ENCODE assay signal across 8 cellular contexts in the genomic region with DNA sequence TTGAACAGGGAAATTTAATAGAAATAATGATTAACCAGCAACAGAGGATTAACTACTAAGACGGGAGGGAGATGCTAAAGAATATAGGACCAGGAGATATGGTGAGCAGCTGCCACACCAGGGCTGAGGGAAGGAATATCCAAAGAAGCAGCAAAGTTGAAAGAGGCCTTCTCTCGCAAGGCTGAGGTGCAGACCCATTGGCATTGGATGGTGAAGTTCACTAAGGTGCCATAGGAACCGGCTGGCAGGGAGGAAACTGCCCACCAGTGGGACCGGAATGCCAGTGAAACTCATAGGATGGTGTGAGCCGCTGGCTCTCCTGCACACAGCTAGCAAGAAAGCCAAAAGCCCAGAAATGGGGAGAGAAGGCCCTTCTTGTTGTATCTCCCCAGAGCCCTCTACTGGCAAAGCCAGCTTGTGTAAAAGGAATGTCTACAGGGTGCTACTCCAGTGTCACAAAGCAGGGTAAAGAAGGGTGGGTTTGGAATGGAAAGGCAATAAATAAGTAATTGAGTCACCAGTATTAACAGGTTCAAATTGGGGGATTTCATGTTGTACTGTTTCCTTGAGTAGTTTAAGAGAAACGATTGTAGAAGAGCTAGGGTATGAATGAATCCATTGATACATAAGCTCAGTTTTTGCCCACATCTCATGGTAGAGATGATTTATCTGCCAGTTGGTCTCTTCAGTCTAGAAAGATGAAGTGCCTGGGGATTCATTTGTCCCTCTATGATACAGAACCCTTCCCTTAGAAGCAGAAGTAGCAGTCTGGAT. TPM values are rescaled to one million over a fixed set of nuclear protein-coding genes. Genes with fewer than 3 reads are reported as not detected.
A peak's percentile ranks its signal among the peaks of the same experiment; 100 is the strongest.
DNase-seq lines count a peak whose midpoint lies in the region; ATAC-seq and TF ChIP-seq lines count a peak whose summit lies in the region.

No MANE protein-coding gene starts in this region.

- ATAC-seq in body of pancreas (peak; percentile 81), right lobe of liver (peak; percentile 82 to 95 (median 90)), HG02870 (IDR thresholded peaks at IDR 0.05; ENCODE audit: unreplicated experiment) (no peak)

- TF ChIP-seq CTCF in body of pancreas (IDR thresholded peaks at IDR 0.05): peak in 6 of 7 experiments; percentile 30 to 69 (median 56)
- peak; percentile 43 to 51 (median 47) for TF ChIP-seq CTCF in right lobe of liver (IDR thresholded peaks at IDR 0.05)

- H3K9me3 ChIP-seq in body of pancreas (no peaks in the 10 kb centered on the region), right lobe of liver (no peaks in the 10 kb centered on the region)

- intact Hi-C loops in body of pancreas (cut with DNase I): no loop called here
- intact Hi-C loops in right lobe of liver (cut with DNase I): no loop called here

- H3K4me3 ChIP-seq in body of pancreas: no peak overlapping the region
- no peak overlapping the region for H3K4me3 ChIP-seq in right lobe of liver

- H3K36me3 ChIP-seq in body of pancreas (replicated peaks in 1 of 2; ENCODE audit: insufficient read depth in 1 of 2, low read depth in 2 of 2): no peaks in the 10 kb centered on the region
- peaks cover 0 to 3% (median under 1%) of the 10 kb centered on the region in 4 donors for H3K36me3 ChIP-seq in right lobe of liver

- H3K4me1 ChIP-seq in body of pancreas: peaks cover 25% of the 10 kb centered on the region
- H3K4me1 ChIP-seq in right lobe of liver: no peaks in the 10 kb centered on the region

- DNase-seq in ELF-1 (ENCODE audit: low read depth, low spot score) (peak; percentile 38), HuH-7.5 (ENCODE audit: low spot score) (peak; percentile 20), body of pancreas (peak; percentile 52 to 78 (median 69)), right lobe of liver (peak in 1 of 3 donors; percentile 56), activated gamma-delta T cell treated with Interleukin-2 at 50 U/mL for 16 hours (no peak), A172 (ENCODE audit: low spot score) (no peak), cerebellum (ENCODE audit: low spot score) (no peak)

- 46 to 48% methylated on average over 5 to 6 of the region's 6 CpGs for WGBS in body of pancreas, 2 donors
- 47% methylated on average over 5 of the region's 6 CpGs for WGBS in right lobe of liver (ENCODE audit: insufficient coverage, low coverage, low lambda C conversion rate, missing lambda C conversion rate)

- TF ChIP-seq POLR2A in body of pancreas (IDR thresholded peaks at IDR 0.05) (no peak), right lobe of liver (IDR thresholded peaks at IDR 0.05) (no peak)

- no peak overlapping the region for H3K27ac ChIP-seq in body of pancreas
- H3K27ac ChIP-seq in right lobe of liver: no peak overlapping the region

- H3K27me3 ChIP-seq in body of pancreas: no peaks in the 10 kb centered on the region
- H3K27me3 ChIP-seq in right lobe of liver: no peaks in the 10 kb centered on the region

RNA-seq across cellular contexts. Expression of gene FARP2, which starts 36.0 kb away (rescaled TPM):
- total RNA-seq in body of pancreas: 10 to 100 TPM; 30.1 to 44.2 TPM
- 10 to 100 TPM; 13.3 to 41.3 (median 28.7) TPM for total RNA-seq in right lobe of liver
- 36.6 and 47.3 TPM in 2 replicates for total RNA-seq in A172 (2014; rRNA removed; shearing (Covaris generic))
- total RNA-seq in cerebellum: 48.7 TPM

Comparison
In these comparisons a context has a peak if more than half of its experiments do, and no peak if none do; other contexts are left out.
1. DNase-seq: peak in ELF-1 (single experiment), HuH-7.5 (single experiment) and body of pancreas (4 of 4); none in activated gamma-delta T cell treated with Interleukin-2 at 50 U/mL for 16 hours (single experiment), A172 (single experiment) and cerebellum (single experiment).